ENCODE assay signal across 37 cellular contexts in genomic region chr4:154152546-154152945, GRCh38.
"Had no signal": no experiment of that assay in that cellular context is flagged by ENCODE, and none has a peak within 500 bp of the region (broad histone marks: within the 10 kb centered on the region; RNA-seq: fewer than 3 reads in every experiment).

No MANE protein-coding gene starts in this region.

- H3K4me3 Mint-ChIP-seq: activated B cell treated with CpG ODN at 0.5 μM for 24 hours; activated CD4-positive, alpha-beta memory T cell treated with anti-CD3 and anti-CD28 coated beads for 36 hours; activated CD4-positive, alpha-beta T cell treated with anti-CD3 and anti-CD28 coated beads, Interleukin-2, amount 10 ng/mL, durations not matched to agents 24 days and 14 days; activated CD8-positive, alpha-beta T cell treated with anti-CD3 and anti-CD28 coated beads for 36 hours; activated naive CD4-positive, alpha-beta T cell treated with anti-CD3 and anti-CD28 coated beads for 36 hours; activated naive CD8-positive, alpha-beta T cell treated with anti-CD3 and anti-CD28 coated beads for 36 hours; activated T-cell treated with anti-CD3 and anti-CD28 coated beads, Interleukin-2, amount 50 U/mL, for 4 hours; activated T-cell treated with anti-CD3 and anti-CD28 coated beads, Interleukin-2, amount 50 U/mL, for 72 hours; activated T-helper 1 cell treated with anti-CD3 and anti-CD28 coated beads, Interleukin-12 subunit alpha, Interleukin-12 subunit beta, Interleukin-2, Interleukin-4 antibody, amounts not matched to agents 30 ng/mL and 10 ng/mL and 1 ng/mL, durations not matched to agents 14 hours and 24 hours and 36 hours; activated T-helper 17 cell treated with anti-CD3 and anti-CD28 coated beads, Interleukin-2, amount 50 U/mL, for 72 hours; T-helper 1 cell treated with Interleukin-12 subunit alpha and Interleukin-12 subunit beta and Interleukin-4 antibody, amounts not matched to agents 30 μg/mL and 1 μg/mL, for 36 hours; T-helper 2 cell treated with Interferon-gamma antibody and Interleukin-4, amounts not matched to agents 5 μg/mL and 100 μg/mL, for 36 hours had no signal

- H3K9me3 ChIP-seq: adrenal gland, body of pancreas had no signal

- H3K27ac Mint-ChIP-seq: activated B cell treated with CpG ODN at 0.5 μM for 24 hours; activated CD4-positive, alpha-beta memory T cell treated with anti-CD3 and anti-CD28 coated beads for 36 hours; activated CD4-positive, alpha-beta T cell treated with anti-CD3 and anti-CD28 coated beads, Interleukin-2, amount 10 ng/mL, durations not matched to agents 24 days and 14 days; activated CD8-positive, alpha-beta T cell treated with anti-CD3 and anti-CD28 coated beads for 36 hours; activated naive CD4-positive, alpha-beta T cell treated with anti-CD3 and anti-CD28 coated beads for 36 hours; activated naive CD4-positive, alpha-beta T cell treated with anti-CD3 and anti-CD28 coated beads, Interleukin-2, amount 50 U/mL, for 72 hours; activated naive CD8-positive, alpha-beta T cell treated with anti-CD3 and anti-CD28 coated beads for 36 hours; activated T-cell treated with anti-CD3 and anti-CD28 coated beads, Interleukin-2, amount 50 U/mL, for 72 hours; activated T-helper 1 cell treated with anti-CD3 and anti-CD28 coated beads, Interleukin-12 subunit alpha, Interleukin-12 subunit beta, Interleukin-2, Interleukin-4 antibody, amounts not matched to agents 30 ng/mL and 10 ng/mL and 1 ng/mL, durations not matched to agents 14 hours and 24 hours and 36 hours; activated T-helper 17 cell treated with anti-CD3 and anti-CD28 coated beads, Interleukin-2, amount 50 U/mL, for 72 hours; T-helper 1 cell treated with Interleukin-12 subunit alpha and Interleukin-12 subunit beta and Interleukin-4 antibody, amounts not matched to agents 30 μg/mL and 1 μg/mL, for 36 hours; T-helper 2 cell treated with Interferon-gamma antibody and Interleukin-4, amounts not matched to agents 5 μg/mL and 100 μg/mL, for 36 hours had no signal

- FAIRE-seq: astrocyte, TTC549 had no signal

- ATAC-seq: activated CD8-positive, alpha-beta T cell treated with anti-CD3 and anti-CD28 coated beads for 36 hours; activated naive CD4-positive, alpha-beta T cell treated with anti-CD3 and anti-CD28 coated beads, Interleukin-2, amount 50 U/mL, for 72 hours; activated T-cell treated with anti-CD3 and anti-CD28 coated beads, Interleukin-2, amount 50 U/mL, for 4 hours; activated T-cell treated with anti-CD3 and anti-CD28 coated beads, Interleukin-2, amount 50 U/mL, for 72 hours; activated T-helper 17 cell treated with anti-CD3 and anti-CD28 coated beads, Interleukin-2, amount 50 U/mL, for 72 hours; body of pancreas had no signal

- H3K9me3 Mint-ChIP-seq: activated B cell treated with CpG ODN at 0.5 μM for 24 hours; activated CD4-positive, alpha-beta memory T cell treated with anti-CD3 and anti-CD28 coated beads for 36 hours; activated CD4-positive, alpha-beta T cell treated with anti-CD3 and anti-CD28 coated beads, Interleukin-2, amount 10 ng/mL, durations not matched to agents 24 days and 14 days; activated CD8-positive, alpha-beta T cell treated with anti-CD3 and anti-CD28 coated beads for 36 hours; activated naive CD4-positive, alpha-beta T cell treated with anti-CD3 and anti-CD28 coated beads for 36 hours; activated T-cell treated with anti-CD3 and anti-CD28 coated beads, Interleukin-2, amount 50 U/mL, for 4 hours; activated T-helper 1 cell treated with anti-CD3 and anti-CD28 coated beads, Interleukin-12 subunit alpha, Interleukin-12 subunit beta, Interleukin-2, Interleukin-4 antibody, amounts not matched to agents 30 ng/mL and 10 ng/mL and 1 ng/mL, durations not matched to agents 14 hours and 24 hours and 36 hours; activated T-helper 17 cell treated with anti-CD3 and anti-CD28 coated beads, Interleukin-2, amount 50 U/mL, for 72 hours; T-helper 1 cell treated with Interleukin-12 subunit alpha and Interleukin-12 subunit beta and Interleukin-4 antibody, amounts not matched to agents 30 μg/mL and 1 μg/mL, for 36 hours; T-helper 2 cell treated with Interferon-gamma antibody and Interleukin-4, amounts not matched to agents 5 μg/mL and 100 μg/mL, for 36 hours had no signal

- H3K4me1 Mint-ChIP-seq: activated B cell treated with CpG ODN at 0.5 μM for 24 hours; activated CD4-positive, alpha-beta T cell treated with anti-CD3 and anti-CD28 coated beads, Interleukin-2, amount 10 ng/mL, durations not matched to agents 24 days and 14 days; activated naive CD8-positive, alpha-beta T cell treated with anti-CD3 and anti-CD28 coated beads for 36 hours; activated T-helper 17 cell treated with anti-CD3 and anti-CD28 coated beads, Interleukin-2, amount 50 U/mL, for 72 hours had no signal

- H3K27me3 ChIP-seq: adrenal gland, body of pancreas, brain microvascular endothelial cell, breast epithelium had no signal

- H3K4me1 ChIP-seq: adrenal gland, body of pancreas, breast epithelium had no signal

- H3K36me3 Mint-ChIP-seq: activated CD4-positive, alpha-beta memory T cell treated with anti-CD3 and anti-CD28 coated beads for 36 hours; activated naive CD8-positive, alpha-beta T cell treated with anti-CD3 and anti-CD28 coated beads for 36 hours had no signal

- H3K36me3 ChIP-seq: adrenal gland, brain microvascular endothelial cell, breast epithelium had no signal

- H3K4me3 ChIP-seq: adrenal gland, body of pancreas, breast epithelium had no signal

- H3K27me3 Mint-ChIP-seq: activated B cell treated with CpG ODN at 0.5 μM for 24 hours; activated CD4-positive, alpha-beta memory T cell treated with anti-CD3 and anti-CD28 coated beads for 36 hours had no signal

- H3K27ac ChIP-seq: adrenal gland, body of pancreas, brain microvascular endothelial cell, breast epithelium, VCaP had no signal

- DNase-seq: activated B cell treated with CpG ODN at 0.5 μM for 24 hours; activated CD4-positive, alpha-beta memory T cell treated with anti-CD3 and anti-CD28 coated beads for 36 hours; activated CD4-positive, alpha-beta T cell treated with anti-CD3 and anti-CD28 coated beads for 4 hours; activated CD4-positive, alpha-beta T cell treated with anti-CD3 and anti-CD28 coated beads, Interleukin-2, amount 10 ng/mL, durations not matched to agents 24 days and 14 days; activated CD4-positive, alpha-beta T cell treated with anti-CD3 and anti-CD28 coated beads, Interleukin-2, amount 50 U/mL, for 1 hour; activated CD4-positive, alpha-beta T cell treated with anti-CD3 and anti-CD28 coated beads, Interleukin-2, amount 50 U/mL, for 4 hours; activated CD4-positive, CD25-positive, alpha-beta regulatory T cell treated with anti-CD3 and anti-CD28 coated beads, Interleukin-2, amount 50 U/mL, for 72 hours; activated CD8-positive, alpha-beta memory T cell treated with anti-CD3 and anti-CD28 coated beads, Interleukin-2, amount 50 U/mL, for 4 hours; activated CD8-positive, alpha-beta T cell treated with anti-CD3 and anti-CD28 coated beads for 36 hours; activated effector memory CD4-positive, alpha-beta T cell treated with anti-CD3 and anti-CD28 coated beads, Interleukin-2, amount 50 U/mL, for 16 hours; activated gamma-delta T cell treated with Interleukin-2 at 50 U/mL for 16 hours; activated naive CD4-positive, alpha-beta T cell; activated naive CD4-positive, alpha-beta T cell treated with anti-CD3 and anti-CD28 coated beads for 36 hours; activated naive CD4-positive, alpha-beta T cell treated with anti-CD3 and anti-CD28 coated beads, Interleukin-2, amount 50 U/mL, for 16 hours; activated naive CD8-positive, alpha-beta T cell treated with anti-CD3 and anti-CD28 coated beads for 36 hours; activated T-cell treated with anti-CD3 and anti-CD28 coated beads for 4 hours; activated T-cell treated with anti-CD3 and anti-CD28 coated beads, Interleukin-2, amount 50 U/mL, for 1 hour; activated T-cell treated with anti-CD3 and anti-CD28 coated beads, Interleukin-2, amount 50 U/mL, for 4 hours; activated T-cell treated with anti-CD3 and anti-CD28 coated beads, Interleukin-2, amount 50 U/mL, for 72 hours; adrenal gland; amniotic stem cell; aorta; body of pancreas; brain microvascular endothelial cell; central memory CD4-positive, alpha-beta T cell; T-helper 1 cell; T-helper 2 cell; T-helper 9 cell had no signal
